ENCODE assay signal across 9 cellular contexts in genomic region chr16:11792404-11793260, GRCh38. TPM values are rescaled to one million over a fixed set of nuclear protein-coding genes. Genes with fewer than 3 reads are reported as not detected.
DNase-seq lines count a peak whose midpoint lies in the region; ATAC-seq and TF ChIP-seq lines count a peak whose summit lies in the region.
"Had no signal": no experiment of that assay in that cellular context is flagged by ENCODE, and none has a peak within 500 bp of the region (broad histone marks: within the 10 kb centered on the region; RNA-seq: fewer than 3 reads in every experiment).

No MANE protein-coding gene starts in this region.

- peaks cover 13% of the 10 kb centered on the region; the same call in 1 of the 2 replicates for H3K36me3 ChIP-seq in OCI-LY1 (ENCODE audit: insufficient read depth, low read length)
- no peaks in the 10 kb centered on the region for H3K36me3 ChIP-seq in thyroid gland

- no peaks in the 10 kb centered on the region for H3K27me3 Mint-ChIP-seq in activated T-cell treated with anti-CD3 and anti-CD28 coated beads, Interleukin-2, amount 50 U/mL, for 72 hours (ENCODE audit: low read depth)
- H3K27me3 Mint-ChIP-seq in immature natural killer cell (ENCODE audit: low read depth in 3 of 3), result peaks cover 5 to 17% (median 12%) of the 10 kb centered on the region in 3 donors

- peaks cover 13 to 22% of the 10 kb centered on the region in 2 donors for H3K36me3 Mint-ChIP-seq in activated T-cell treated with anti-CD3 and anti-CD28 coated beads, Interleukin-2, amount 50 U/mL, for 72 hours (ENCODE audit: insufficient read depth in 2 of 2)
- H3K36me3 Mint-ChIP-seq in immature natural killer cell, result no peaks in the 10 kb centered on the region

- H3K9me3 ChIP-seq in OCI-LY1 (ENCODE audit: low read length) (no peaks in the 10 kb centered on the region), thyroid gland (no peaks in the 10 kb centered on the region)

- peaks cover 70% of the 10 kb centered on the region for H3K79me2 ChIP-seq in OCI-LY1 (ENCODE audit: insufficient read depth, low read length)

- peak in 1 of 2 donors; percentile 34 for TF ChIP-seq POLR2A in thyroid gland (IDR thresholded peaks at IDR 0.05)

- H3K27ac ChIP-seq in OCI-LY1 (ENCODE audit: low read depth, low read length, poor library complexity, severe bottlenecking) (peak overlapping the region; percentile 55), thyroid gland (peak overlapping the region; percentile 64 to 98 (median 85))
- H3K27ac ChIP-seq: C4-2B had no signal

- H3K9me3 Mint-ChIP-seq in activated T-cell treated with anti-CD3 and anti-CD28 coated beads, Interleukin-2, amount 50 U/mL, for 72 hours, result no peaks in the 10 kb centered on the region
- no peaks in the 10 kb centered on the region for H3K9me3 Mint-ChIP-seq in immature natural killer cell

- intact Hi-C loops in thyroid gland (cut with DNase I), result no loop called here

- H3K4me3 Mint-ChIP-seq in activated T-cell treated with anti-CD3 and anti-CD28 coated beads, Interleukin-2, amount 50 U/mL, for 72 hours, result peak overlapping the region; percentile 70 to 80
- no peak overlapping the region for H3K4me3 Mint-ChIP-seq in immature natural killer cell

- H3K27ac Mint-ChIP-seq in activated T-cell treated with anti-CD3 and anti-CD28 coated beads, Interleukin-2, amount 50 U/mL, for 72 hours, result peak overlapping the region; percentile 67
- H3K27ac Mint-ChIP-seq in immature natural killer cell, result peak overlapping the region in 4 of 6 donors; percentile 43 to 69 (median 62)

- no peak overlapping the region for H2AFZ ChIP-seq in OCI-LY1 (ENCODE audit: low read length)

- H3K9ac ChIP-seq in OCI-LY1 (ENCODE audit: low read length), result no peak overlapping the region; the same call in 1 of the 2 replicates

- no peaks in the 10 kb centered on the region for H3K9me2 ChIP-seq in OCI-LY1 (ENCODE audit: low read depth, low read length)

- DNase-seq in activated T-cell treated with anti-CD3 and anti-CD28 coated beads, Interleukin-2, amount 50 U/mL, for 72 hours, result no peak
- DNase-seq in activated T-cell treated with anti-CD3 and anti-CD28 coated beads, Interleukin-2, amount 50 U/mL, for 1 hour, result no peak
- DNase-seq in immature natural killer cell, result no peak
- DNase-seq in thyroid gland, result peak; percentile 68 to 73
- no peak for DNase-seq in SW480 (ENCODE audit: low spot score)
- DNase-seq in activated T-cell treated with anti-CD3 and anti-CD28 coated beads for 4 hours, result no peak
- no peak for DNase-seq in middle frontal gyrus (ENCODE audit: extremely low spot score, low spot score)

- 49 to 57% methylated on average over 7 of the region's 7 CpGs for WGBS in thyroid gland, 2 donors

- no peaks in the 10 kb centered on the region for H4K20me1 ChIP-seq in OCI-LY1 (ENCODE audit: insufficient read depth, low read length)

- H3F3A ChIP-seq in OCI-LY1 (ENCODE audit: insufficient read depth, low read length), result peaks cover 5% of the 10 kb centered on the region; the same call in 1 of the 2 replicates

- no peak for TF ChIP-seq CTCF in OCI-LY1 (IDR thresholded peaks at IDR 0.05; ENCODE audit: low read length)
- no peak for TF ChIP-seq CTCF in thyroid gland (IDR thresholded peaks at IDR 0.05)

- no peak overlapping the region for H3K4me3 ChIP-seq in OCI-LY1 (ENCODE audit: low read depth, low read length, poor library complexity, severe bottlenecking)
- H3K4me3 ChIP-seq in thyroid gland (replicated peaks in 1 of 3), result no peak overlapping the region

- no peak for ATAC-seq in activated T-cell treated with anti-CD3 and anti-CD28 coated beads, Interleukin-2, amount 50 U/mL, for 72 hours (replicated peaks in 1 of 2)

- H3K4me1 Mint-ChIP-seq in activated T-cell treated with anti-CD3 and anti-CD28 coated beads, Interleukin-2, amount 50 U/mL, for 72 hours (ENCODE audit: low read depth), result peaks cover 84% of the 10 kb centered on the region
- H3K4me1 Mint-ChIP-seq in immature natural killer cell, result peaks cover 57 to 74% of the 10 kb centered on the region in 2 donors

- no peaks in the 10 kb centered on the region for H3K27me3 ChIP-seq in OCI-LY1 (ENCODE audit: insufficient read depth, low read length)
- H3K27me3 ChIP-seq in thyroid gland, result no peaks in the 10 kb centered on the region

- H3K4me1 ChIP-seq in OCI-LY1 (ENCODE audit: insufficient read depth, low read length, severe bottlenecking) (peaks cover 62% of the 10 kb centered on the region), thyroid gland (peaks cover 50 to 71% of the 10 kb centered on the region in 2 donors)

- H3K4me2 ChIP-seq in OCI-LY1 (ENCODE audit: low read length), result peak overlapping the region; percentile 3; the same call in 1 of the 2 replicates

RNA-seq across cellular contexts. Expression of gene ZC3H7A, which starts 4.4 kb away (rescaled TPM):
- 100 to 1,000 TPM in 1 of 2 donors, 10 to 100 TPM in 1; 96.3 to 105 TPM for total RNA-seq in activated T-cell treated with anti-CD3 and anti-CD28 coated beads, Interleukin-2, amount 50 U/mL, for 72 hours
- polyA plus RNA-seq in immature natural killer cell, result 10 to 100 TPM; 20.3 to 34.2 (median 29.2) TPM
- 100 to 1,000 TPM in 1 of 4 donors, 10 to 100 TPM in 3; 48.9 to 105 (median 62.7) TPM for total RNA-seq in thyroid gland

RNA-seq across cellular contexts. Expression of gene TXNDC11, which starts 50.0 kb away (rescaled TPM):
- total RNA-seq in activated T-cell treated with anti-CD3 and anti-CD28 coated beads, Interleukin-2, amount 50 U/mL, for 72 hours, result 10 to 100 TPM; 34.7 to 41.5 TPM
- polyA plus RNA-seq in immature natural killer cell, result 10 to 100 TPM; 35.6 to 57.2 (median 46.9) TPM
- 100 to 1,000 TPM in 3 of 4 donors, 10 to 100 TPM in 1; 77.3 to 135 (median 115) TPM for total RNA-seq in thyroid gland

RNA-seq across cellular contexts. Expression of gene RSL1D1, which starts 58.7 kb away (rescaled TPM):
- total RNA-seq in activated T-cell treated with anti-CD3 and anti-CD28 coated beads, Interleukin-2, amount 50 U/mL, for 72 hours, result 100 to 1,000 TPM; 267 to 360 TPM
- 100 to 1,000 TPM in 2 of 3 donors, 10 to 100 TPM in 1; 37.4 to 206 (median 161) TPM for polyA plus RNA-seq in immature natural killer cell
- 100 to 1,000 TPM in 3 of 4 donors, 10 to 100 TPM in 1; 82.4 to 426 (median 182) TPM for total RNA-seq in thyroid gland

Comparison
In these comparisons a context has a peak if more than half of its experiments do, and no peak if none do; other contexts are left out.
1. DNase-seq: peak in thyroid gland (2 of 2); none in activated T-cell treated with anti-CD3 and anti-CD28 coated beads, Interleukin-2, amount 50 U/mL, for 72 hours (0 of 2), activated T-cell treated with anti-CD3 and anti-CD28 coated beads, Interleukin-2, amount 50 U/mL, for 1 hour (single experiment), immature natural killer cell (0 of 3), SW480 (single experiment), activated T-cell treated with anti-CD3 and anti-CD28 coated beads for 4 hours (single experiment) and middle frontal gyrus (single experiment).
2. H3K4me3 Mint-ChIP-seq: peak in activated T-cell treated with anti-CD3 and anti-CD28 coated beads, Interleukin-2, amount 50 U/mL, for 72 hours (2 of 2); none in immature natural killer cell (0 of 5).